1 cellular context compared by ENCODE assay signal in genomic region chr1:17562375-17562774, GRCh38.
TF ChIP-seq lines count a peak whose summit lies in the region.

No MANE protein-coding gene starts in this region.

TF ChIP-seq in H1, 55 proteins besides CTCF, POLR2A, EP300 and RAD21:
- TF ChIP-seq FOSL1 (IDR thresholded peaks at IDR 0.05; ENCODE audit: insufficient read depth, low read depth, low read length) (no peak), TAF1 (IDR thresholded peaks at IDR 0.05; ENCODE audit: low read depth, low read length) (no peak), YY1 (IDR thresholded peaks at IDR 0.05; ENCODE audit: low read depth, low read length) (no peak), POU5F1 (IDR thresholded peaks at IDR 0.05; ENCODE audit: low read depth, low read length) (no peak), KDM4A (IDR thresholded peaks at IDR 0.05; ENCODE audit: low read depth, low read length, severe bottlenecking) (no peak), RFX5 (IDR thresholded peaks at IDR 0.05; ENCODE audit: borderline replicate concordance, low read depth, low read length) (no peak), JUND (IDR thresholded peaks at IDR 0.05; ENCODE audit: low read length) (no peak), RNF2 (IDR thresholded peaks at IDR 0.05; ENCODE audit: borderline replicate concordance, low read depth, low read length, missing control alignments, poor library complexity, severe bottlenecking) (no peak), NRF1 (IDR thresholded peaks at IDR 0.05; ENCODE audit: low read depth, low read length) (no peak), CREB1 (IDR thresholded peaks at IDR 0.05) (no peak), SP1 (IDR thresholded peaks at IDR 0.05; ENCODE audit: low read depth, low read length) (no peak), PHF8 (conservative IDR thresholded peaks at IDR 0.05; ENCODE audit: low read depth, low read length) (no peak), HDAC6 (IDR thresholded peaks at IDR 0.05; ENCODE audit: low read depth, low read length) (no peak), SIN3A (conservative IDR thresholded peaks at IDR 0.05 in 1 of 2, IDR thresholded peaks at IDR 0.05 in 1 of 2; ENCODE audit: low read depth in 1 of 2, low read length in 2 of 2) (no peak), CBX8 (IDR thresholded peaks at IDR 0.05; ENCODE audit: borderline replicate concordance, low read depth, low read length) (no peak), CHD1 (IDR thresholded peaks at IDR 0.05; ENCODE audit: low read depth, low read length) (no peak)
- TF ChIP-seq, protein P1, sequence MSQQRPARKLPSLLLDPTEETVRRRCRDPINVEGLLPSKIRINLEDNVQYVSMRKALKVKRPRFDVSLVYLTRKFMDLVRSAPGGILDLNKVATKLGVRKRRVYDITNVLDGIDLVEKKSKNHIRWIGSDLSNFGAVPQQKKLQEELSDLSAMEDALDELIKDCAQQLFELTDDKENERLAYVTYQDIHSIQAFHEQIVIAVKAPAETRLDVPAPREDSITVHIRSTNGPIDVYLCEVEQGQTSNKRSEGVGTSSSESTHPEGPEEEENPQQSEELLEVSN (IDR thresholded peaks at IDR 0.05) = no peak
